Comparison of ENCODE assay signal across 8 cellular contexts in genomic region chr11:102317099-102317767, GRCh38. TPM values are rescaled to one million over a fixed set of nuclear protein-coding genes. Genes with fewer than 3 reads are reported as not detected.
DNase-seq lines count a peak whose midpoint lies in the region; ATAC-seq and TF ChIP-seq lines count a peak whose summit lies in the region.

TSS of gene BIRC3 (plus strand) at chr11:102317484. CDS start at chr11:102324510, 7,026 bp downstream.

- H3K9me3 Mint-ChIP-seq in activated CD8-positive, alpha-beta T cell treated with anti-CD3 and anti-CD28 coated beads for 36 hours = no peaks in the 10 kb centered on the region

- no peaks in the 10 kb centered on the region for H3K27me3 Mint-ChIP-seq in activated CD8-positive, alpha-beta T cell treated with anti-CD3 and anti-CD28 coated beads for 36 hours

- peak within 1 kb of the TSS; percentile 100 for H3K4me3 Mint-ChIP-seq in activated CD8-positive, alpha-beta T cell treated with anti-CD3 and anti-CD28 coated beads for 36 hours

- H3K4me2 ChIP-seq in mesenchymal stem cell (ENCODE audit: low read length, poor library complexity, severe bottlenecking) = peak within 1 kb of the TSS; percentile 59

- intact Hi-C loops in activated CD8-positive, alpha-beta T cell treated with anti-CD3 and anti-CD28 coated beads for 36 hours (cut with micrococcal nuclease) = loop anchor here (2.0 kb wide), 1 partner anchor 28 kb away; no protein-coding TSS in a partner anchor

- H3K9me3 ChIP-seq in mesenchymal stem cell (ENCODE audit: control insufficient read depth, low read length) = no peaks in the 10 kb centered on the region

- peak within 1 kb of the TSS; percentile 80 for H3K9ac ChIP-seq in mesenchymal stem cell (ENCODE audit: low read length)

- peak within 1 kb of the TSS in 1 of 2 experiments; percentile 19 for H2BK12ac ChIP-seq in mesenchymal stem cell (ENCODE audit: low read length in 2 of 2)

- peak within 1 kb of the TSS in 1 of 2 experiments; percentile 38 for H3K18ac ChIP-seq in mesenchymal stem cell (ENCODE audit: low read depth in 1 of 2, low read length in 2 of 2)

- no peak within 1 kb of the TSS for H2AK5ac ChIP-seq in mesenchymal stem cell (ENCODE audit: low read length, severe bottlenecking)

- H3K27ac ChIP-seq in mesenchymal stem cell (ENCODE audit: low read length, poor library complexity, severe bottlenecking) = peak within 1 kb of the TSS; percentile 21

- peaks cover 50% of the 10 kb centered on the region for H3K36me3 Mint-ChIP-seq in activated CD8-positive, alpha-beta T cell treated with anti-CD3 and anti-CD28 coated beads for 36 hours (ENCODE audit: low read depth)

- no peak within 1 kb of the TSS for H3K23ac ChIP-seq in mesenchymal stem cell (ENCODE audit: low read length in 2 of 2)

- no peak within 1 kb of the TSS for H3K4ac ChIP-seq in mesenchymal stem cell (ENCODE audit: low read depth in 1 of 2, low read length in 2 of 2)

- POLR2A ChIA-PET in activated CD8-positive, alpha-beta T cell treated with anti-CD3 and anti-CD28 coated beads for 36 hours (lab: Charles Lee) = interaction anchor here (1.1 to 1.6 kb wide), 4 partner anchors 9 to 136 kb away, joined by 3 to 7 read pairs (median 4); no protein-coding TSS in a partner anchor

- WGBS in mesenchymal stem cell = 47% methylated on average over 34 of the region's 34 CpGs

- no peak within 1 kb of the TSS for H2BK15ac ChIP-seq in mesenchymal stem cell (ENCODE audit: low read depth, poor library complexity, severe bottlenecking)

- H3K4me3 ChIP-seq in mesenchymal stem cell (ENCODE audit: insufficient read depth in 1 of 2, low read depth in 1 of 2, low read length in 2 of 2) = peak within 1 kb of the TSS; percentile 59 to 87

- no peaks in the 10 kb centered on the region for H3K79me1 ChIP-seq in mesenchymal stem cell (replicated peaks; ENCODE audit: low read length, poor library complexity, severe bottlenecking)

- no peaks in the 10 kb centered on the region for H3K36me3 ChIP-seq in mesenchymal stem cell (ENCODE audit: control insufficient read depth in 1 of 2, insufficient read depth in 2 of 2, low read depth in 1 of 2, low read length in 2 of 2)

- H3K4me1 ChIP-seq in mesenchymal stem cell (ENCODE audit: control insufficient read depth, insufficient read depth, low read depth, low read length) = peaks cover 5% of the 10 kb centered on the region

- no peaks in the 10 kb centered on the region for H3K27me3 ChIP-seq in mesenchymal stem cell (ENCODE audit: control insufficient read depth in 1 of 2, insufficient read depth in 1 of 2, low read length in 2 of 2)

- peak within 1 kb of the TSS; percentile 14 for H2AFZ ChIP-seq in mesenchymal stem cell (ENCODE audit: low read depth, low read length)

- CTCF ChIA-PET in activated CD8-positive, alpha-beta T cell treated with anti-CD3 and anti-CD28 coated beads for 36 hours (lab: Charles Lee) = interaction anchor here (0.6 to 17.7 kb wide), 8 partner anchors 11 to 349 kb away, joined by 3 to 403 read pairs (median 4); no protein-coding TSS in a partner anchor

- H2BK120ac ChIP-seq in mesenchymal stem cell (ENCODE audit: low read depth, low read length) = no peak within 1 kb of the TSS

- ATAC-seq in GM19328 (IDR thresholded peaks at IDR 0.05; ENCODE audit: unreplicated experiment) = peak; percentile 76
- peak; percentile 84 for ATAC-seq in HG03520 (IDR thresholded peaks at IDR 0.05; ENCODE audit: unreplicated experiment)
- ATAC-seq in activated CD8-positive, alpha-beta T cell treated with anti-CD3 and anti-CD28 coated beads for 36 hours = peak; percentile 87

- H4K91ac ChIP-seq in mesenchymal stem cell (ENCODE audit: low read length) = no peak within 1 kb of the TSS

- H4K8ac ChIP-seq in mesenchymal stem cell (ENCODE audit: low read length) = peak within 1 kb of the TSS; percentile 80

- TF ChIP-seq CTCF in activated CD8-positive, alpha-beta T cell treated with anti-CD3 and anti-CD28 coated beads for 36 hours (IDR thresholded peaks at IDR 0.05) = no peak

- DNase-seq in C1 segment of cervical spinal cord (lab: John Stamatoyannopoulos, UW) = peak in 10 of 14 donors; percentile 10 to 65 (median 39)
- peak; percentile 98 for DNase-seq in NCI-H774 (lab: John Stamatoyannopoulos, UW)
- peak; percentile 98 for DNase-seq in activated CD8-positive, alpha-beta T cell treated with anti-CD3 and anti-CD28 coated beads for 36 hours
- DNase-seq in effector CD8-positive, alpha-beta T cell (lab: John Stamatoyannopoulos, UW) = peak; percentile 85
- DNase-seq in mesenchymal stem cell = peak; percentile 97
- DNase-seq in stimulated activated CD8-positive, alpha-beta memory T cell treated with anti-CD3 and anti-CD28 coated beads, Interleukin-12 subunit alpha, Interleukin-12 subunit beta, amount 100 ng/mL, for 4 hours (ENCODE audit: low read depth) = peak; percentile 81

- H2BK5ac ChIP-seq in mesenchymal stem cell (ENCODE audit: low read depth, low read length, poor library complexity, severe bottlenecking) = peak within 1 kb of the TSS; percentile 37

- H3K27ac Mint-ChIP-seq in activated CD8-positive, alpha-beta T cell treated with anti-CD3 and anti-CD28 coated beads for 36 hours = peak within 1 kb of the TSS; percentile 99

- no peak within 1 kb of the TSS for H3K14ac ChIP-seq in mesenchymal stem cell (ENCODE audit: low read length in 2 of 2)

- peaks cover 62% of the 10 kb centered on the region for H3K4me1 Mint-ChIP-seq in activated CD8-positive, alpha-beta T cell treated with anti-CD3 and anti-CD28 coated beads for 36 hours (ENCODE audit: low read depth)

RNA-seq across cellular contexts. Expression of gene BIRC3, which starts in this region (rescaled TPM):
- 100 to 1,000 TPM; 102 to 108 TPM for total RNA-seq in activated CD8-positive, alpha-beta T cell treated with anti-CD3 and anti-CD28 coated beads for 36 hours
- polyA plus RNA-seq in mesenchymal stem cell (2013, experiment 1 of 2) = 0.22 TPM
- 0.19 TPM for polyA plus RNA-seq in mesenchymal stem cell (2013, experiment 2 of 2)

Comparison
In these comparisons a context has a peak if more than half of its experiments do, and no peak if none do; other contexts are left out.
1. Peak in every context shown above with its lines: DNase-seq, ATAC-seq, H3K4me3 ChIP-seq and H3K27ac ChIP-seq.
2. DNase-seq: peak in every context shown above with its lines; median percentile 98 in NCI-H774; 98 in activated CD8-positive, alpha-beta T cell treated with anti-CD3 and anti-CD28 coated beads for 36 hours; 97 in mesenchymal stem cell; 85 in effector CD8-positive, alpha-beta T cell; 81 in stimulated activated CD8-positive, alpha-beta memory T cell treated with anti-CD3 and anti-CD28 coated beads, Interleukin-12 subunit alpha, Interleukin-12 subunit beta, amount 100 ng/mL, for 4 hours; 39 in C1 segment of cervical spinal cord.